ENCODE assay signal across 19 cellular contexts in the genomic region with DNA sequence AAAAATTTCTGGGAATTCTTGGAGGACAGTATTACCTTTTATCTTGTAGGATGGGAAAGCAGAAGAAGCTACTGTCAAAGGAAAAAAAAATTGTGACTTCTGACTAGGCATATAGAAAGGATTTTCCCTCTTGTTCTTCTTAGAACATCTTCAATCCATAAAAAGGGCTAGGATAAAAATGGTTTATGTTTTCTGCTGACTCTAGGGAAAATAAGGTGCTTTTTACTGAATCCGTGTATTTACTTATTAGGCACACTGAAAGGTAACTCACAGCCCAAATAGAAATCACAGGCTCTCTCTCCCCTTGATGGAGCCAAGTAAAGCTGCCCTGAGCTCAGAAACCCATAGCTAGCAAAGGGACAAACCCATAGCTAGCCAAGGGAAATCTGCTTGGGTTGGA.
"Had no signal": no experiment of that assay in that cellular context is flagged by ENCODE, and none has a peak within 500 bp of the region (broad histone marks: within the 10 kb centered on the region; RNA-seq: fewer than 3 reads in every experiment).

No MANE protein-coding gene starts in this region.

- ATAC-seq: SK-N-SH treated with all-trans-retinoic acid at 6 μM for 48 hours had no signal

- H3K27ac ChIP-seq: SJCRH30 had no signal

- H3K9me3 ChIP-seq: MG63 had no signal

- FAIRE-seq: RCC 7860 had no signal

- H3K4me3 ChIP-seq: MG63, SJCRH30 had no signal

- DNase-seq: Karpas-422, KG1, MG63, NCI-H1092, NCI-H1105 treated with DMSO at 0.1 percent for 48 hours, NCI-H1417 treated with DMSO at 0.1 percent for 48 hours, NCI-H146, NCI-H1694 treated with DMSO at 0.1 percent for 48 hours, NCI-H1930, NCI-H2081, NCI-H2107, NCI-H2227 treated with DMSO at 0.1 percent for 48 hours, NCI-H526 treated with DMSO at 0.1 percent for 48 hours, NCI-H774, RPMI8226, SHP77, SJCRH30 had no signal

- H3K27me3 ChIP-seq: MG63, SJCRH30 had no signal
